In the genomic region with DNA sequence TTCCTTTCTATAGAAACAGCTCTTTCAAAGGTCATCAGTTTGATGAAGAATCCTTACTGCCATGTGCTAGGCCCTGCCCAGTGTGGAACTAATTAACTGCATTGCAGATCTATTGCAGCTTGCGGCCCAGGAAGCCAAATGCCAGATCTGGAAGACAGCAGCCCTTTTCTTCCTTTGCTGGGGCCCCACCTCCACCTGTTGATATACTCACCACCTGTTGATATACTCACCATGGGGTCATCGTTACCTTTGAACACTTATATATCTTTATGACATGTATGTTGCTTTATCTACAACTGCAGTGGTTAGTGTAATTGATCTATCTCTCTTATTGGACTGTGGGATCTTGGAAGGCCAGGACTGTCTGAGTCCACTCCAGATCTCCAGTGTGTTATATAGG, we compare ENCODE assay signal across 25 cellular contexts.
"Had no signal": no experiment of that assay in that cellular context is flagged by ENCODE, and none has a peak within 500 bp of the region (broad histone marks: within the 10 kb centered on the region; RNA-seq: fewer than 3 reads in every experiment).

No MANE protein-coding gene starts in this region.

- H3K4me1 ChIP-seq: pancreas, prostate gland, spleen, suprapubic skin, tibial artery, upper lobe of left lung had no signal

- H3K27ac ChIP-seq: left ventricle myocardium inferior, pancreas, prostate gland, skin epidermis, spleen, suprapubic skin, thoracic aorta, tibial artery, upper lobe of left lung had no signal

- DNase-seq: hypothalamus; immature natural killer cell; kidney; left ventricle myocardium inferior; midbrain; naive thymus-derived CD8-positive, alpha-beta T cell; nucleus accumbens; pancreas; posterior cingulate gyrus; retina; right cardiac atrium; spleen; stimulated activated CD4-positive, alpha-beta T cell treated with anti-CD3 and anti-CD28 coated beads, Interleukin-4, amount 100 ng/mL, for 24 hours; stimulated activated naive CD4-positive, alpha-beta T cell; tibial artery; upper lobe of left lung had no signal

- H3K4me3 ChIP-seq: left ventricle myocardium inferior, lung, pancreas, prostate gland, skin epidermis, spleen, suprapubic skin, thoracic aorta, tibial artery, upper lobe of left lung had no signal

- H3K9me3 ChIP-seq: pancreas, prostate gland, thoracic aorta had no signal

- H3K36me3 ChIP-seq: left ventricle myocardium inferior, pancreas, prostate gland, spleen, suprapubic skin, thoracic aorta, tibial artery, upper lobe of left lung had no signal

- ATAC-seq: naive thymus-derived CD8-positive, alpha-beta T cell; pancreas; right cardiac atrium; sciatic nerve; stimulated activated effector memory CD8-positive, alpha-beta T cell treated with anti-CD3 and anti-CD28 coated beads, Interleukin-12 subunit alpha, Interleukin-12 subunit beta, amount 100 ng/mL, for 72 hours had no signal

- FAIRE-seq: islet of Langerhans, kidney, pancreas, urothelium cell line had no signal
